27 cellular contexts compared by ENCODE assay signal in the genomic region with DNA sequence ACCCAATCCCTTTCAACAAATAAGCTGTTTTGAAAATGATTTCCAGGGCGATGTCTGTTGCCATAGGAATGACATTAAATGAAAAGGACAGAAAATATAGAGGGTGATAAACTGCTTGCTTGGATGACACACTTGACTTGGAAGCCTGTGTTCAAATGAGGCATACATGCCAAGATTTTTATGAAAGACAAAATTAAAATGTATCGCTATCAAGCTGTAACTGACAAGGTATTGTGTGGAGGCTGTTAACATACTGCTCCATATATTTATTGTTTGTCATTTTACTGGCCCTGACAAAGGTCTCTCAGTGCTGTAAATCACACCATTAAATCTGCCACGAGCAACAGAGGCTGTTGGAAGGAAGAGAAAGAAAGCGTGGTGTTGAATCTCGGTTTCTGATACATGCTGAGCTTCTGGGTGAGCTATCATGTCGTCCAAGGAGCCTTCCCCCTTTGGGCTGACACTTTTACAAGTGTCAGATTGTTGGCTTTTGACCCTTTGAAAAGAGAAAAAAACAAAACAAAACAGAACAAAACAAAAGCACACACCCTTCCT.
A peak's percentile ranks its signal among the peaks of the same experiment; 100 is the strongest.
DNase-seq lines count a peak whose midpoint lies in the region; ATAC-seq, FAIRE-seq and TF ChIP-seq lines count a peak whose summit lies in the region.
"Had no signal": no experiment of that assay in that cellular context is flagged by ENCODE, and none has a peak within 500 bp of the region (broad histone marks: within the 10 kb centered on the region; RNA-seq: fewer than 3 reads in every experiment).

No MANE protein-coding gene starts in this region.

- no peaks in the 10 kb centered on the region for H3K4me1 Mint-ChIP-seq in naive thymus-derived CD4-positive, alpha-beta T cell
- H3K4me1 Mint-ChIP-seq: activated CD4-positive, alpha-beta memory T cell treated with anti-CD3 and anti-CD28 coated beads, Interleukin-2, amount 10 ng/mL, durations not matched to agents 7 days and 5 days; naive thymus-derived CD8-positive, alpha-beta T cell had no signal

- H3K4me3 Mint-ChIP-seq in naive thymus-derived CD4-positive, alpha-beta T cell: no peak overlapping the region
- H3K4me3 Mint-ChIP-seq: activated CD4-positive, alpha-beta memory T cell treated with anti-CD3 and anti-CD28 coated beads, Interleukin-2, amount 10 ng/mL, durations not matched to agents 7 days and 5 days; activated naive CD4-positive, alpha-beta T cell treated with anti-CD3 and anti-CD28 coated beads for 36 hours; activated T-helper 1 cell treated with anti-CD3 and anti-CD28 coated beads, Interleukin-12 subunit alpha, Interleukin-12 subunit beta, Interleukin-2, Interleukin-4 antibody, amounts not matched to agents 30 ng/mL and 10 ng/mL and 1 ng/mL, durations not matched to agents 14 hours and 24 hours and 36 hours; naive thymus-derived CD8-positive, alpha-beta T cell had no signal

- H3K79me2 ChIP-seq in keratinocyte (ENCODE audit: control insufficient read depth, insufficient read depth, low read length): no peaks in the 10 kb centered on the region

- H3K9ac ChIP-seq in keratinocyte (ENCODE audit: control insufficient read depth, extremely low read depth, insufficient read depth, low read length): no peak overlapping the region

- no peaks in the 10 kb centered on the region for H3K9me1 ChIP-seq in keratinocyte (ENCODE audit: control insufficient read depth, extremely low read depth, insufficient read depth, low read length)

- intact Hi-C loops in naive thymus-derived CD4-positive, alpha-beta T cell (cut with micrococcal nuclease): no loop called here

- H3K9me3 ChIP-seq in keratinocyte (ENCODE audit: control insufficient read depth, low read depth, low read length): no peaks in the 10 kb centered on the region
- H3K9me3 ChIP-seq in naive thymus-derived CD4-positive, alpha-beta T cell (ENCODE audit: control insufficient read depth in 2 of 3, low read length in 3 of 3): no peaks in the 10 kb centered on the region
- H3K9me3 ChIP-seq: breast epithelium, gastroesophageal sphincter, lower lobe of right lung, tibial artery had no signal

- peak overlapping the region; percentile 39 for H2AFZ ChIP-seq in keratinocyte (ENCODE audit: control insufficient read depth, low read length)

- H3K27me3 Mint-ChIP-seq in naive thymus-derived CD4-positive, alpha-beta T cell: no peaks in the 10 kb centered on the region
- H3K27me3 Mint-ChIP-seq: activated CD4-positive, alpha-beta memory T cell treated with anti-CD3 and anti-CD28 coated beads, Interleukin-2, amount 10 ng/mL, durations not matched to agents 7 days and 5 days; naive thymus-derived CD8-positive, alpha-beta T cell had no signal

- POLR2A ChIA-PET in naive thymus-derived CD4-positive, alpha-beta T cell (lab: Charles Lee): no interaction called here

- peaks cover 2 to 18% (median 7%) of the 10 kb centered on the region in 11 donors for H3K9me3 Mint-ChIP-seq in naive thymus-derived CD4-positive, alpha-beta T cell
- H3K9me3 Mint-ChIP-seq: activated naive CD4-positive, alpha-beta T cell treated with anti-CD3 and anti-CD28 coated beads for 36 hours had no signal

- H3K36me3 ChIP-seq in keratinocyte (ENCODE audit: control insufficient read depth in 2 of 2, extremely low read depth in 1 of 2, insufficient read depth in 2 of 2, low read length in 2 of 2): no peaks in the 10 kb centered on the region
- H3K36me3 ChIP-seq in naive thymus-derived CD4-positive, alpha-beta T cell (ENCODE audit: control insufficient read depth in 2 of 3, insufficient read depth in 3 of 3, low read length in 3 of 3): no peaks in the 10 kb centered on the region
- H3K36me3 ChIP-seq: breast epithelium, gastroesophageal sphincter, lower lobe of right lung, tibial artery had no signal

- dilution Hi-C loops in keratinocyte (cut with MboI; ENCODE audit: extremely low pct_ligation_motif_present, low sequenced_read_pairs): no loop called here

- H3K27ac Mint-ChIP-seq in naive thymus-derived CD4-positive, alpha-beta T cell: no peak overlapping the region
- H3K27ac Mint-ChIP-seq: activated CD4-positive, alpha-beta memory T cell treated with anti-CD3 and anti-CD28 coated beads, Interleukin-2, amount 10 ng/mL, durations not matched to agents 7 days and 5 days; activated naive CD4-positive, alpha-beta T cell treated with anti-CD3 and anti-CD28 coated beads for 36 hours; activated T-helper 1 cell treated with anti-CD3 and anti-CD28 coated beads, Interleukin-12 subunit alpha, Interleukin-12 subunit beta, Interleukin-2, Interleukin-4 antibody, amounts not matched to agents 30 ng/mL and 10 ng/mL and 1 ng/mL, durations not matched to agents 14 hours and 24 hours and 36 hours; naive thymus-derived CD8-positive, alpha-beta T cell had no signal

- H3K4me2 ChIP-seq in keratinocyte (ENCODE audit: control insufficient read depth, extremely low read depth, insufficient read depth, low read depth, low read length): peak overlapping the region; percentile 38

- peak; percentile 11 for DNase-seq in AG10803 (ENCODE audit: low read depth)
- peak; percentile 74 for DNase-seq in DMS153 (lab: John Stamatoyannopoulos, UW)
- peak; percentile 63 for DNase-seq in NCI-H2227 (lab: John Stamatoyannopoulos, UW; ENCODE audit: unreplicated experiment)
- DNase-seq in keratinocyte (ENCODE audit: low read depth, low spot score): no peak
- no peak for DNase-seq in naive thymus-derived CD4-positive, alpha-beta T cell
- DNase-seq in pons (ENCODE audit: low spot score): no peak
- DNase-seq in NCI-H128 (lab: John Stamatoyannopoulos, UW; ENCODE audit: unreplicated experiment): no peak
- DNase-seq: activated CD4-positive, alpha-beta memory T cell treated with anti-CD3 and anti-CD28 coated beads, Interleukin-2, amount 10 ng/mL, durations not matched to agents 7 days and 5 days; activated CD8-positive, alpha-beta memory T cell treated with anti-CD3 and anti-CD28 coated beads, Interleukin-2, amount 50 U/mL, for 48 hours; activated naive CD4-positive, alpha-beta T cell treated with anti-CD3 and anti-CD28 coated beads for 36 hours; kidney glomerular epithelial cell; lower lobe of right lung; naive thymus-derived CD8-positive, alpha-beta T cell; NCI-H1048; NCI-H2081 treated with DMSO at 0.1 percent for 48 hours; NCI-H524 treated with DMSO at 0.1 percent for 48 hours; SHP77; stimulated activated CD4-positive, alpha-beta T cell treated with anti-CD3 and anti-CD28 coated beads, Interleukin-15, amount 100 ng/mL, for 24 hours; stimulated activated CD4-positive, alpha-beta T cell treated with anti-CD3 and anti-CD28 coated beads, Interleukin-4, amount 100 ng/mL, for 4 hours; tibial artery had no signal

- CTCF ChIA-PET in naive thymus-derived CD4-positive, alpha-beta T cell (lab: Charles Lee): interaction anchor here (0.8 kb wide), 1 partner anchor 194 kb away, joined by 3 read pairs; no protein-coding TSS in a partner anchor

- H3K27me3 ChIP-seq in keratinocyte (ENCODE audit: control insufficient read depth, extremely low read depth, insufficient read depth, low read length): no peaks in the 10 kb centered on the region
- no peaks in the 10 kb centered on the region for H3K27me3 ChIP-seq in naive thymus-derived CD4-positive, alpha-beta T cell (ENCODE audit: control insufficient read depth in 2 of 2, insufficient read depth in 2 of 2, low read length in 2 of 2)
- H3K27me3 ChIP-seq: breast epithelium, gastroesophageal sphincter, tibial artery had no signal

- H3K27ac ChIP-seq in keratinocyte (ENCODE audit: control insufficient read depth, insufficient read depth, low read length): no peak overlapping the region
- no peak overlapping the region for H3K27ac ChIP-seq in naive thymus-derived CD4-positive, alpha-beta T cell (ENCODE audit: low read depth, low read length)
- H3K27ac ChIP-seq: breast epithelium, C4-2B, gastroesophageal sphincter, lower lobe of right lung, tibial artery had no signal

- peaks cover 0 to 4% (median 0%) of the 10 kb centered on the region in 5 donors for H3K36me3 Mint-ChIP-seq in naive thymus-derived CD4-positive, alpha-beta T cell

- TF ChIP-seq CTCF in AG10803 (conservative IDR thresholded peaks at IDR 0.05; ENCODE audit: low read length) (no peak), keratinocyte (optimal IDR thresholded peaks at IDR 0.05 in 1 of 3, IDR thresholded peaks at IDR 0.05 in 1 of 3, conservative IDR thresholded peaks at IDR 0.05 in 1 of 3; ENCODE audit: extremely low read depth in 1 of 3, insufficient read depth in 2 of 3, low read length in 3 of 3) (no peak)

- H3K4me3 ChIP-seq in AG10803 (ENCODE audit: low read length): no peak overlapping the region
- H3K4me3 ChIP-seq in keratinocyte (ENCODE audit: control insufficient read depth in 2 of 3, extremely low read depth in 1 of 3, insufficient read depth in 2 of 3, low read depth in 1 of 3, low read length in 3 of 3): no peak overlapping the region
- H3K4me3 ChIP-seq in naive thymus-derived CD4-positive, alpha-beta T cell (ENCODE audit: low read length): no peak overlapping the region
- H3K4me3 ChIP-seq: breast epithelium, gastroesophageal sphincter, lower lobe of right lung, tibial artery had no signal

- ATAC-seq in naive thymus-derived CD4-positive, alpha-beta T cell: no peak
- ATAC-seq: gastroesophageal sphincter; lower lobe of right lung; naive thymus-derived CD8-positive, alpha-beta T cell; Panc1 had no signal

- peak; percentile 17 for FAIRE-seq in keratinocyte (lab: Jason Lieb, UNC)
- FAIRE-seq: H1, HTR-8/SVneo had no signal

- H4K20me1 ChIP-seq in keratinocyte (ENCODE audit: control insufficient read depth, extremely low read depth, insufficient read depth, low read length): no peaks in the 10 kb centered on the region

- no peaks in the 10 kb centered on the region for H3K4me1 ChIP-seq in keratinocyte (ENCODE audit: control insufficient read depth, extremely low read depth, insufficient read depth, low read length)
- H3K4me1 ChIP-seq in naive thymus-derived CD4-positive, alpha-beta T cell (ENCODE audit: control insufficient read depth in 2 of 2, insufficient read depth in 2 of 2, low read length in 2 of 2): no peaks in the 10 kb centered on the region
- H3K4me1 ChIP-seq: breast epithelium, gastroesophageal sphincter, lower lobe of right lung, tibial artery had no signal

Comparison
In these comparisons a context has a peak if more than half of its experiments do, and no peak if none do; other contexts are left out.
1. DNase-seq: peak in AG10803 (single experiment), DMS153 (single experiment) and NCI-H2227 (single experiment); none in keratinocyte (single experiment), naive thymus-derived CD4-positive, alpha-beta T cell (0 of 9), pons (single experiment) and NCI-H128 (single experiment).